In the genomic region with DNA sequence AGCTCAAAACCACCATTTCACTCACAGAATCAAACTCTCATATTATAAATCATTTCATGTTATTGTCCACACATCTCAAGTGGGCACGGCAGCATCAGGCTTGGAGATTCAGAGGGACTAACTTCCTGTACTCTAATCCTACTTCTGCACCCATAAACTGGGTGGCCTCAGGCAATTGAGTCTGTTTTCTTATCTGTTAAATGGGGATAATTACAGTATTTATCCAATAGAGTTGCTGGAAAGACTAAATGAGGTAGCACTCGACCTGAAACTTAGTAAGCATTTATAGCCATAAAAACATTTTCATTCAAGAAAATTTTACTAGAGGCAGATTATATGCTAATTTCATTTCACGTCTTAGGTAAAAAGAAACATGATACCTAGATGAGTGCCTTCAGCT, we compare ENCODE assay signal across 22 cellular contexts.
"Had no signal": no experiment of that assay in that cellular context is flagged by ENCODE, and none has a peak within 500 bp of the region (broad histone marks: within the 10 kb centered on the region; RNA-seq: fewer than 3 reads in every experiment).

No MANE protein-coding gene starts in this region.

- H3K4me1 ChIP-seq: adrenal gland had no signal

- H3K4me3 ChIP-seq: adrenal gland, K562 had no signal

- H3K4me3 Mint-ChIP-seq: activated CD8-positive, alpha-beta T cell treated with anti-CD3 and anti-CD28 coated beads, Interleukin-2, amount 10 ng/mL, durations not matched to agents 7 days and 5 days; activated naive CD8-positive, alpha-beta T cell treated with anti-CD3 and anti-CD28 coated beads, Interleukin-2, amount 10 ng/mL, durations not matched to agents 7 days and 5 days; T-helper 17 cell; WTC11 had no signal

- H3K27ac Mint-ChIP-seq: activated CD8-positive, alpha-beta T cell treated with anti-CD3 and anti-CD28 coated beads, Interleukin-2, amount 10 ng/mL, durations not matched to agents 7 days and 5 days; activated naive CD8-positive, alpha-beta T cell treated with anti-CD3 and anti-CD28 coated beads, Interleukin-2, amount 10 ng/mL, durations not matched to agents 7 days and 5 days; T-helper 17 cell; WTC11 had no signal

- H3K27ac ChIP-seq: adrenal gland had no signal

- DNase-seq: activated CD4-positive, alpha-beta T cell treated with anti-CD3 and anti-CD28 coated beads for 48 hours; activated CD4-positive, alpha-beta T cell treated with anti-CD3 and anti-CD28 coated beads, Interleukin-2, amount 50 U/mL, for 4 hours; activated CD4-positive, CD25-positive, alpha-beta regulatory T cell treated with anti-CD3 and anti-CD28 coated beads, Interleukin-2, amount 50 U/mL, for 72 hours; activated CD8-positive, alpha-beta memory T cell treated with anti-CD3 and anti-CD28 coated beads, Interleukin-2, amount 50 U/mL, for 48 hours; activated CD8-positive, alpha-beta T cell treated with anti-CD3 and anti-CD28 coated beads, Interleukin-2, amount 10 ng/mL, durations not matched to agents 7 days and 5 days; activated naive CD4-positive, alpha-beta T cell treated with anti-CD3 and anti-CD28 coated beads, Interleukin-2, amount 50 U/mL, for 16 hours; activated naive CD8-positive, alpha-beta T cell treated with anti-CD3 and anti-CD28 coated beads, Interleukin-2, amount 10 ng/mL, durations not matched to agents 7 days and 5 days; activated T-cell treated with anti-CD3 and anti-CD28 coated beads, Interleukin-2, amount 50 U/mL, for 1 hour; adrenal gland; anterior cingulate cortex; cerebellar nuclear complex; Karpas-422; NCI-H1048; NCI-H1694; NCI-H2029; NCI-H2107; NCI-H510A treated with DMSO at 0.1 percent for 48 hours; SIG-M5; T-helper 17 cell; T-helper 9 cell had no signal

- H3K9me3 Mint-ChIP-seq: activated naive CD8-positive, alpha-beta T cell treated with anti-CD3 and anti-CD28 coated beads, Interleukin-2, amount 10 ng/mL, durations not matched to agents 7 days and 5 days; WTC11 had no signal

- H3K36me3 ChIP-seq: adrenal gland had no signal

- H3K9me3 ChIP-seq: adrenal gland had no signal

- H3K36me3 Mint-ChIP-seq: WTC11 had no signal

- H3K27me3 Mint-ChIP-seq: activated naive CD8-positive, alpha-beta T cell treated with anti-CD3 and anti-CD28 coated beads, Interleukin-2, amount 10 ng/mL, durations not matched to agents 7 days and 5 days; T-helper 17 cell had no signal

- H3K27me3 ChIP-seq: adrenal gland had no signal
